ENCODE assay signal across 8 cellular contexts in the genomic region with DNA sequence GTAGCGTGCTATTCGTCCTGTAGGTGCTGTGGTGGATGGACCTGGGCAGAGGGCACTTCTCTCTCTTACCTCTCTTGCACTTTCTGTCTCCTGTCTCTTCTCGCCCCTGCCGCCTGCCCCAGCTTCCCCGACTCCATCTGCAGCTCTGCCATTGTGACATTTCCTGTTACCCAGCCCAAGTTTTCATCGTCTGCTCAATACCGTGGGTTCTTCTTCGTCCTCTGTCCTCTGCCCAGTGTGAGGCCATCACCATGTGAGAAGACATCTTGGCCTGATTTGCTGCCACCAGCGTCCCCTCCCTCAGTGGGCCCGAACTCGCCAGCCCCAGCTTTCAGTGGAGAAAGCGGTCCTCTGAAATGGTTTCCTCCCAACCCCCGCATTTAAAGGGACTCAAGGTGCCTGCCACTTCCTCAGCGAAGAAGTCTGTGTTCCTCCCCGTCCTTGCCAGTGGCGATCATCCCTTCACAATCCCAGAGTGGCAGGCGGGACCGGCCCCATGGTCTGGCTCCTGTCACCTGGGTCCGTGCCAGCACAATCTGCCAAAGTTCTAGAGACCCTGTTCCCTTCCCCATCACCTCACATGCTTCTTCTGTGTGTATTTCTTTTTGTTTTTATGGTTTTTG. TPM values are rescaled to one million over a fixed set of nuclear protein-coding genes. Genes with fewer than 3 reads are reported as not detected.
A peak's percentile ranks its signal among the peaks of the same experiment; 100 is the strongest.
DNase-seq lines count a peak whose midpoint lies in the region; ATAC-seq and TF ChIP-seq lines count a peak whose summit lies in the region.

No MANE protein-coding gene starts in this region.

- H3K4me1 Mint-ChIP-seq in activated CD8-positive, alpha-beta memory T cell treated with anti-CD3 and anti-CD28 coated beads, Interleukin-2, amount 10 ng/mL, durations not matched to agents 7 days and 5 days = peaks cover 21% of the 10 kb centered on the region
- peaks cover 38 to 48% (median 46%) of the 10 kb centered on the region in 3 donors for H3K4me1 Mint-ChIP-seq in T-cell

- no peak for DNase-seq in activated CD8-positive, alpha-beta memory T cell treated with anti-CD3 and anti-CD28 coated beads, Interleukin-2, amount 10 ng/mL, durations not matched to agents 7 days and 5 days
- no peak for DNase-seq in activated CD8-positive, alpha-beta memory T cell treated with anti-CD3 and anti-CD28 coated beads, Interleukin-2, amount 50 U/mL, for 4 hours
- DNase-seq in T-cell = peak in 16 of 34 experiments; percentile 14 to 50 (median 22)
- no peak for DNase-seq in left lobe of liver (ENCODE audit: low spot score)
- DNase-seq in thyroid gland = no peak
- DNase-seq in HAP-1 (ENCODE audit: low spot score in 2 of 2) = no peak

- CTCF ChIA-PET in activated CD8-positive, alpha-beta memory T cell treated with anti-CD3 and anti-CD28 coated beads, Interleukin-2, amount 10 ng/mL, durations not matched to agents 7 days and 5 days (lab: Charles Lee) = interaction anchor here (0.8 to 2.9 kb wide), 5 partner anchors 10 to 41 kb away, joined by 3 to 29 read pairs (median 5); no protein-coding TSS in a partner anchor
- CTCF ChIA-PET in T-cell (lab: Charles Lee) = interaction anchor here (0.6 to 1.6 kb wide), 7 partner anchors 9 to 13 kb away, joined by 3 to 10 read pairs (median 4); no protein-coding TSS in a partner anchor

- H3K27ac Mint-ChIP-seq in activated CD8-positive, alpha-beta memory T cell treated with anti-CD3 and anti-CD28 coated beads, Interleukin-2, amount 10 ng/mL, durations not matched to agents 7 days and 5 days = peak overlapping the region; percentile 16
- H3K27ac Mint-ChIP-seq in T-cell = peak overlapping the region; percentile 90 to 92

- no peaks in the 10 kb centered on the region for H3K9me3 Mint-ChIP-seq in activated CD8-positive, alpha-beta memory T cell treated with anti-CD3 and anti-CD28 coated beads, Interleukin-2, amount 10 ng/mL, durations not matched to agents 7 days and 5 days (ENCODE audit: low read depth)
- H3K9me3 Mint-ChIP-seq in T-cell = no peaks in the 10 kb centered on the region

- H3K27me3 Mint-ChIP-seq in activated CD8-positive, alpha-beta memory T cell treated with anti-CD3 and anti-CD28 coated beads, Interleukin-2, amount 10 ng/mL, durations not matched to agents 7 days and 5 days = peaks cover 4% of the 10 kb centered on the region
- H3K27me3 Mint-ChIP-seq in T-cell = peaks cover 0 to 4% of the 10 kb centered on the region in 2 donors

- no peaks in the 10 kb centered on the region for H3K9me3 ChIP-seq in thyroid gland
- H3K9me3 ChIP-seq in HAP-1 = no peaks in the 10 kb centered on the region

- H3K4me1 ChIP-seq in thyroid gland = peaks cover 14 to 22% of the 10 kb centered on the region in 2 donors
- no peaks in the 10 kb centered on the region for H3K4me1 ChIP-seq in HAP-1

- POLR2A ChIA-PET in T-cell (lab: Charles Lee) = interaction anchor here (0.8 to 2.8 kb wide), 2 partner anchors 10 to 17 kb away, joined by 3 to 13 read pairs; no protein-coding TSS in a partner anchor

- H3K36me3 ChIP-seq in thyroid gland (peaks cover 26 to 33% of the 10 kb centered on the region in 2 donors), HAP-1 (replicated peaks) (peaks cover 44% of the 10 kb centered on the region)

- TF ChIP-seq POLR2A in thyroid gland (IDR thresholded peaks at IDR 0.05) = no peak

- peak overlapping the region; percentile 45 for H3K4me3 Mint-ChIP-seq in activated CD8-positive, alpha-beta memory T cell treated with anti-CD3 and anti-CD28 coated beads, Interleukin-2, amount 10 ng/mL, durations not matched to agents 7 days and 5 days
- peak overlapping the region; percentile 71 to 85 (median 80) for H3K4me3 Mint-ChIP-seq in T-cell

- TF ChIP-seq CTCF in thyroid gland (IDR thresholded peaks at IDR 0.05) = no peak

- intact Hi-C loops in thyroid gland (cut with DNase I) = no loop called here

- in situ Hi-C loops in HAP-1 (cut with MboI; ENCODE audit: low sequenced_read_pairs) = loop anchor here (25.0 kb wide), 1 partner anchor 823 kb away; no protein-coding TSS in a partner anchor

- no peaks in the 10 kb centered on the region for H3K27me3 ChIP-seq in thyroid gland
- H3K27me3 ChIP-seq in HAP-1 (ENCODE audit: low read depth) = no peaks in the 10 kb centered on the region

- WGBS in thyroid gland, 2 donors = 77 to 78% methylated on average over 19 of the region's 19 CpGs

- H3K36me3 Mint-ChIP-seq in activated CD8-positive, alpha-beta memory T cell treated with anti-CD3 and anti-CD28 coated beads, Interleukin-2, amount 10 ng/mL, durations not matched to agents 7 days and 5 days = peaks cover 9% of the 10 kb centered on the region
- H3K36me3 Mint-ChIP-seq in T-cell = peaks cover 3% of the 10 kb centered on the region

- peak overlapping the region; percentile 30 to 62 (median 35) for H3K27ac ChIP-seq in thyroid gland

- H3K4me3 ChIP-seq in thyroid gland (replicated peaks in 1 of 3) = no peak overlapping the region
- no peak overlapping the region for H3K4me3 ChIP-seq in HAP-1

- ATAC-seq in activated CD8-positive, alpha-beta memory T cell treated with anti-CD3 and anti-CD28 coated beads, Interleukin-2, amount 10 ng/mL, durations not matched to agents 7 days and 5 days = peak; percentile 52
- peak; percentile 60 to 71 (median 68) for ATAC-seq in T-cell (replicated peaks in 1 of 4)
- ATAC-seq in left lobe of liver = peak; percentile 23
- ATAC-seq in HG03135 (IDR thresholded peaks at IDR 0.05; ENCODE audit: unreplicated experiment) = no peak
- no peak for ATAC-seq in HG02610 (IDR thresholded peaks at IDR 0.05; ENCODE audit: unreplicated experiment)

RNA-seq across cellular contexts. Expression of gene TGOLN2, which starts 18.0 kb away (rescaled TPM):
- 100 to 1,000 TPM; 109 to 116 TPM for total RNA-seq in activated CD8-positive, alpha-beta memory T cell treated with anti-CD3 and anti-CD28 coated beads, Interleukin-2, amount 10 ng/mL, durations not matched to agents 7 days and 5 days
- total RNA-seq in T-cell (100 to 1,000 TPM; 142 to 175 (median 161) TPM), left lobe of liver (89.6 TPM), thyroid gland (100 to 1,000 TPM; 146 to 207 (median 162) TPM)

RNA-seq across cellular contexts. Expression of gene RETSAT, which starts 44.5 kb away (rescaled TPM):
- total RNA-seq in activated CD8-positive, alpha-beta memory T cell treated with anti-CD3 and anti-CD28 coated beads, Interleukin-2, amount 10 ng/mL, durations not matched to agents 7 days and 5 days = 10 to 100 TPM; 28.2 to 35.5 TPM
- total RNA-seq in T-cell = 10 to 100 TPM; 24.2 to 36.3 (median 26.5) TPM
- 113 TPM for total RNA-seq in left lobe of liver
- total RNA-seq in thyroid gland = 100 to 1,000 TPM in 3 of 4 donors, 10 to 100 TPM in 1; 88.2 to 253 (median 182) TPM

RNA-seq across cellular contexts. Expression of gene ELMOD3, which starts 44.8 kb away (rescaled TPM):
- 10 to 100 TPM; 21.7 to 27.7 TPM for total RNA-seq in activated CD8-positive, alpha-beta memory T cell treated with anti-CD3 and anti-CD28 coated beads, Interleukin-2, amount 10 ng/mL, durations not matched to agents 7 days and 5 days
- total RNA-seq in T-cell (10 to 100 TPM; 18.8 to 30.9 (median 25.2) TPM), left lobe of liver (12.7 TPM), thyroid gland (10 to 100 TPM; 23.4 to 34.5 (median 31.4) TPM)

Comparison
In these comparisons a context has a peak if more than half of its experiments do, and no peak if none do; other contexts are left out.
1. ATAC-seq: peak in activated CD8-positive, alpha-beta memory T cell treated with anti-CD3 and anti-CD28 coated beads, Interleukin-2, amount 10 ng/mL, durations not matched to agents 7 days and 5 days (single experiment), T-cell (4 of 4) and left lobe of liver (single experiment); none in HG03135 (single experiment) and HG02610 (single experiment).